ENCODE assay signal across 7 cellular contexts in genomic region chr1:52141513-52142219, GRCh38.
DNase-seq lines count a peak whose midpoint lies in the region; ATAC-seq lines count a peak whose summit lies in the region.

A gene with protein sequence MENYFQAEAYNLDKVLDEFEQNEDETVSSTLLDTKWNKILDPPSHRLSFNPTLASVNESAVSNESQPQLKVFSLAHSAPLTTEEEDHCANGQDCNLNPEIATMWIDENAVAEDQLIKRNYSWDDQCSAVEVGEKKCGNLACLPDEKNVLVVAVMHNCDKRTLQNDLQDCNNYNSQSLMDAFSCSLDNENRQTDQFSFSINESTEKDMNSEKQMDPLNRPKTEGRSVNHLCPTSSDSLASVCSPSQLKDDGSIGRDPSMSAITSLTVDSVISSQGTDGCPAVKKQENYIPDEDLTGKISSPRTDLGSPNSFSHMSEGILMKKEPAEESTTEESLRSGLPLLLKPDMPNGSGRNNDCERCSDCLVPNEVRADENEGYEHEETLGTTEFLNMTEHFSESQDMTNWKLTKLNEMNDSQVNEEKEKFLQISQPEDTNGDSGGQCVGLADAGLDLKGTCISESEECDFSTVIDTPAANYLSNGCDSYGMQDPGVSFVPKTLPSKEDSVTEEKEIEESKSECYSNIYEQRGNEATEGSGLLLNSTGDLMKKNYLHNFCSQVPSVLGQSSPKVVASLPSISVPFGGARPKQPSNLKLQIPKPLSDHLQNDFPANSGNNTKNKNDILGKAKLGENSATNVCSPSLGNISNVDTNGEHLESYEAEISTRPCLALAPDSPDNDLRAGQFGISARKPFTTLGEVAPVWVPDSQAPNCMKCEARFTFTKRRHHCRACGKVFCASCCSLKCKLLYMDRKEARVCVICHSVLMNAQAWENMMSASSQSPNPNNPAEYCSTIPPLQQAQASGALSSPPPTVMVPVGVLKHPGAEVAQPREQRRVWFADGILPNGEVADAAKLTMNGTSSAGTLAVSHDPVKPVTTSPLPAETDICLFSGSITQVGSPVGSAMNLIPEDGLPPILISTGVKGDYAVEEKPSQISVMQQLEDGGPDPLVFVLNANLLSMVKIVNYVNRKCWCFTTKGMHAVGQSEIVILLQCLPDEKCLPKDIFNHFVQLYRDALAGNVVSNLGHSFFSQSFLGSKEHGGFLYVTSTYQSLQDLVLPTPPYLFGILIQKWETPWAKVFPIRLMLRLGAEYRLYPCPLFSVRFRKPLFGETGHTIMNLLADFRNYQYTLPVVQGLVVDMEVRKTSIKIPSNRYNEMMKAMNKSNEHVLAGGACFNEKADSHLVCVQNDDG (N-terminal part only) (plus strand): TSS chr1:52142089. CDS start chr1:52233207, 91,118 bp downstream.

- H3K4me3 Mint-ChIP-seq in central memory CD8-positive, alpha-beta T cell: peak within 1 kb of the TSS; percentile 86

- peaks cover 7% of the 10 kb centered on the region for H3K36me3 Mint-ChIP-seq in central memory CD8-positive, alpha-beta T cell (ENCODE audit: insufficient read depth)

- no peaks in the 10 kb centered on the region for H3K27me3 Mint-ChIP-seq in central memory CD8-positive, alpha-beta T cell

- no peaks in the 10 kb centered on the region for H3K9me3 Mint-ChIP-seq in central memory CD8-positive, alpha-beta T cell

- ATAC-seq in GM18498 (IDR thresholded peaks at IDR 0.05; ENCODE audit: unreplicated experiment) (peak; percentile 80), HG02884 (IDR thresholded peaks at IDR 0.05; ENCODE audit: unreplicated experiment) (peak; percentile 62)
- ATAC-seq in central memory CD8-positive, alpha-beta T cell (replicated peaks; ENCODE audit: extremely low read depth, poor library complexity, severe bottlenecking): peak; percentile 64

- peak within 1 kb of the TSS; percentile 67 for H3K27ac Mint-ChIP-seq in central memory CD8-positive, alpha-beta T cell (ENCODE audit: low read depth)

- DNase-seq in NCI-H2107 treated with DMSO at 0.1 percent for 48 hours (lab: John Stamatoyannopoulos, UW; ENCODE audit: unreplicated experiment) (peak; percentile 60), islet precursor cell (peak; percentile 86)
- DNase-seq in activated CD4-positive, CD25-positive, alpha-beta regulatory T cell (lab: John Stamatoyannopoulos, UW): peak; percentile 17 to 55 (median 42)
- DNase-seq in central memory CD8-positive, alpha-beta T cell (ENCODE audit: low spot score in 2 of 2): peak; percentile 40 to 47
- DNase-seq in stimulated activated CD4-positive, alpha-beta T cell treated with anti-CD3 and anti-CD28 coated beads, Interleukin-12 subunit alpha, Interleukin-12 subunit beta, amount 100 ng/mL, for 48 hours (ENCODE audit: low read depth in 2 of 3, low spot score in 1 of 3): peak; percentile 39 to 59 (median 46)

- H3K4me1 Mint-ChIP-seq in central memory CD8-positive, alpha-beta T cell: peaks cover 32% of the 10 kb centered on the region

Comparison
In these comparisons a context has a peak if more than half of its experiments do, and no peak if none do; other contexts are left out.
1. Peak in every context shown above with its lines: DNase-seq and ATAC-seq.